Comparison of ENCODE assay signal across 8 cellular contexts in the genomic region with DNA sequence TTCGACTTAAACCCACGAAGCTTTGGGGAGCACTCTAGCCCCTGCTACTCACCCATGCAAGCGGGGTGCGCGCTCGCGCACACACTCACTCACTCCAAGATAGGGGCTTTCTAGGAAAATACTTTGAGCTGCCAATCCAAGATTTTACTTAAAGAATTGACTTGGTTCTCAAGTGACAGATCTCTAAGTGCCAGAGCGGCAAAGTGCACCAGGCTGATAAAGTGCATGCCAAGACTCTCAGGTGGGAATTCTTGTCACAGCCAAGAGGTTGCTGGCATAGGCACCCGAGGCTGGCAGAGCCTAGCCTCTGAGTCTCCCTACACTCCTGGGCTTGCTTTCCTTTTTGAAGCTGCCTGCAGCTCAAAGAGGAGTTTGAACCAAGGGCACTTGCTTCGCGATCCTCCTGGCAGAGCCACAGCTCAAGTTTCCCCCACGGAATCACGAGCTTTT. TPM values are rescaled to one million over a fixed set of nuclear protein-coding genes. Genes with fewer than 3 reads are reported as not detected.
DNase-seq lines count a peak whose midpoint lies in the region; ATAC-seq, FAIRE-seq and TF ChIP-seq lines count a peak whose summit lies in the region.

No MANE protein-coding gene starts in this region.

- H2AFZ ChIP-seq in SK-N-SH (ENCODE audit: low read depth) (peak overlapping the region; percentile 91), parathyroid adenoma (peak overlapping the region; percentile 76)

- peaks cover 0 to 31% of the 10 kb centered on the region in 2 experiments for H3K4me1 ChIP-seq in SK-N-SH (ENCODE audit: control insufficient read depth in 1 of 2, insufficient read depth in 2 of 2, low read depth in 1 of 2, low read length in 1 of 2)
- H3K4me1 ChIP-seq in parathyroid adenoma, result peaks cover 2% of the 10 kb centered on the region

- peaks cover 24% of the 10 kb centered on the region for H3F3A ChIP-seq in SK-N-SH (replicated peaks; ENCODE audit: insufficient read depth)

- H4K20me1 ChIP-seq in SK-N-SH (ENCODE audit: insufficient read depth), result peaks cover 8% of the 10 kb centered on the region; the same call in 1 of the 2 replicates

- no peaks in the 10 kb centered on the region for H3K9me3 ChIP-seq in SK-N-SH
- no peaks in the 10 kb centered on the region for H3K9me3 ChIP-seq in parathyroid adenoma (ENCODE audit: control insufficient read depth, low read length)

- DNase-seq in GM12864 (ENCODE audit: low read depth) (no peak), SK-N-SH (no peak), fibroblast of mammary gland (ENCODE audit: low read depth) (no peak), GM19239 (ENCODE audit: insufficient read length, low spot score) (no peak)
- DNase-seq in stimulated activated CD4-positive, alpha-beta T cell treated with anti-CD3 and anti-CD28 coated beads, Interleukin-12 subunit alpha, Interleukin-12 subunit beta, amount 100 ng/mL, for 4 hours, result no peak
- no peak for DNase-seq in activated CD4-positive, CD25-positive, alpha-beta regulatory T cell treated with anti-CD3 and anti-CD28 coated beads, Interleukin-2, amount 50 U/mL, for 72 hours

- CTCF ChIA-PET in SK-N-SH (lab: Yijun Ruan, JAX), result interaction anchor here (0.9 to 9.2 kb wide), 9 partner anchors 19 to 543 kb away, joined by 3 to 104 read pairs (median 4); no protein-coding TSS in a partner anchor

- peak overlapping the region; percentile 70 to 93 for H3K27ac ChIP-seq in SK-N-SH (ENCODE audit: low read depth in 2 of 2, low read length in 1 of 2)
- H3K27ac ChIP-seq in parathyroid adenoma, result peak overlapping the region; percentile 99

- FAIRE-seq in GM19239 (lab: Jason Lieb, UNC), result no peak

- peak overlapping the region; percentile 74 for H3K4me3 ChIP-seq in GM12864 (ENCODE audit: low read depth, low read length)
- peak overlapping the region; percentile 66 to 87 for H3K4me3 ChIP-seq in SK-N-SH (ENCODE audit: low read depth in 2 of 2, low read length in 1 of 2)
- H3K4me3 ChIP-seq in fibroblast of mammary gland (ENCODE audit: control insufficient read depth, low read depth, low read length), result peak overlapping the region; percentile 98
- peak overlapping the region; percentile 79 for H3K4me3 ChIP-seq in parathyroid adenoma (ENCODE audit: low read depth, low read length)

- no peak for TF ChIP-seq EP300 in SK-N-SH (IDR thresholded peaks at IDR 0.05; ENCODE audit: borderline replicate concordance in 1 of 2, low read depth in 1 of 2, low read length in 1 of 2)

- H3K9me2 ChIP-seq in SK-N-SH, result no peaks in the 10 kb centered on the region

- H3K27me3 ChIP-seq in SK-N-SH (ENCODE audit: insufficient read depth), result no peaks in the 10 kb centered on the region
- H3K27me3 ChIP-seq in parathyroid adenoma (ENCODE audit: control insufficient read depth, insufficient read depth, low read length), result no peaks in the 10 kb centered on the region

- TF ChIP-seq CTCF in GM12864 (IDR thresholded peaks at IDR 0.05; ENCODE audit: low read depth, low read length, missing control alignments), result no peak
- TF ChIP-seq CTCF in SK-N-SH (IDR thresholded peaks at IDR 0.05), result no peak
- no peak for TF ChIP-seq CTCF in fibroblast of mammary gland (conservative IDR thresholded peaks at IDR 0.05; ENCODE audit: control insufficient read depth, insufficient read depth, low read depth, low read length)
- no peak for TF ChIP-seq CTCF in parathyroid adenoma (IDR thresholded peaks at IDR 0.05)

- no peak for TF ChIP-seq RAD21 in SK-N-SH (IDR thresholded peaks at IDR 0.05; ENCODE audit: low read length)

- ATAC-seq in GM18861 (IDR thresholded peaks at IDR 0.05; ENCODE audit: unreplicated experiment), result no peak

- WGBS in SK-N-SH (ENCODE audit: low lambda C conversion rate), result 55% methylated on average over 12 of the region's 13 CpGs

- POLR2A ChIA-PET in SK-N-SH (lab: Yijun Ruan, JAX), result interaction anchor here (0.9 to 2.0 kb wide), 2 partner anchors 9 to 272 kb away, joined by 3 to 8 read pairs; no protein-coding TSS in a partner anchor

- H3K79me2 ChIP-seq in SK-N-SH (ENCODE audit: insufficient read depth) (peaks cover 23% of the 10 kb centered on the region; the same call in 1 of the 2 replicates), parathyroid adenoma (no peaks in the 10 kb centered on the region)

- peaks cover 0 to 5% of the 10 kb centered on the region in 2 experiments for H3K36me3 ChIP-seq in SK-N-SH (replicated peaks in 1 of 2; ENCODE audit: control insufficient read depth in 1 of 2, insufficient read depth in 2 of 2, low read length in 1 of 2)
- no peaks in the 10 kb centered on the region for H3K36me3 ChIP-seq in parathyroid adenoma (ENCODE audit: control insufficient read depth, insufficient read depth, low read length)

- H3K4me2 ChIP-seq in SK-N-SH (peak overlapping the region; percentile 98), parathyroid adenoma (ENCODE audit: low read length) (peak overlapping the region; percentile 94)

- peak overlapping the region; percentile 79 for H3K9ac ChIP-seq in SK-N-SH
- peak overlapping the region; percentile 58 for H3K9ac ChIP-seq in parathyroid adenoma

TF ChIP-seq in SK-N-SH, 30 proteins besides CTCF, POLR2A, EP300 and RAD21:
- TF ChIP-seq FOSL2 (IDR thresholded peaks at IDR 0.05; ENCODE audit: borderline replicate concordance, low read depth), result no peak
- no peak for TF ChIP-seq ELF1 (IDR thresholded peaks at IDR 0.05)
- no peak for TF ChIP-seq FOXJ3 (CRISPR knock-in tag; IDR thresholded peaks at IDR 0.05)
- TF ChIP-seq, protein P1, sequence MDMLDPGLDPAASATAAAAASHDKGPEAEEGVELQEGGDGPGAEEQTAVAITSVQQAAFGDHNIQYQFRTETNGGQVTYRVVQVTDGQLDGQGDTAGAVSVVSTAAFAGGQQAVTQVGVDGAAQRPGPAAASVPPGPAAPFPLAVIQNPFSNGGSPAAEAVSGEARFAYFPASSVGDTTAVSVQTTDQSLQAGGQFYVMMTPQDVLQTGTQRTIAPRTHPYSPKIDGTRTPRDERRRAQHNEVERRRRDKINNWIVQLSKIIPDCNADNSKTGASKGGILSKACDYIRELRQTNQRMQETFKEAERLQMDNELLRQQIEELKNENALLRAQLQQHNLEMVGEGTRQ (IDR thresholded peaks at IDR 0.05; ENCODE audit: borderline replicate concordance, low read depth, low read length), result no peak
- TF ChIP-seq JUND (IDR thresholded peaks at IDR 0.05), result no peak
- no peak for TF ChIP-seq NRF1 (IDR thresholded peaks at IDR 0.05; ENCODE audit: low read depth, low read length)
- TF ChIP-seq, protein P2, sequence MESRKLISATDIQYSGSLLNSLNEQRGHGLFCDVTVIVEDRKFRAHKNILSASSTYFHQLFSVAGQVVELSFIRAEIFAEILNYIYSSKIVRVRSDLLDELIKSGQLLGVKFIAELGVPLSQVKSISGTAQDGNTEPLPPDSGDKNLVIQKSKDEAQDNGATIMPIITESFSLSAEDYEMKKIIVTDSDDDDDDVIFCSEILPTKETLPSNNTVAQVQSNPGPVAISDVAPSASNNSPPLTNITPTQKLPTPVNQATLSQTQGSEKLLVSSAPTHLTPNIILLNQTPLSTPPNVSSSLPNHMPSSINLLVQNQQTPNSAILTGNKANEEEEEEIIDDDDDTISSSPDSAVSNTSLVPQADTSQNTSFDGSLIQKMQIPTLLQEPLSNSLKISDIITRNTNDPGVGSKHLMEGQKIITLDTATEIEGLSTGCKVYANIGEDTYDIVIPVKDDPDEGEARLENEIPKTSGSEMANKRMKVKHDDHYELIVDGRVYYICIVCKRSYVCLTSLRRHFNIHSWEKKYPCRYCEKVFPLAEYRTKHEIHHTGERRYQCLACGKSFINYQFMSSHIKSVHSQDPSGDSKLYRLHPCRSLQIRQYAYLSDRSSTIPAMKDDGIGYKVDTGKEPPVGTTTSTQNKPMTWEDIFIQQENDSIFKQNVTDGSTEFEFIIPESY (IDR thresholded peaks at IDR 0.05; ENCODE audit: borderline replicate concordance, low read depth), result no peak
- TF ChIP-seq, protein P3, sequence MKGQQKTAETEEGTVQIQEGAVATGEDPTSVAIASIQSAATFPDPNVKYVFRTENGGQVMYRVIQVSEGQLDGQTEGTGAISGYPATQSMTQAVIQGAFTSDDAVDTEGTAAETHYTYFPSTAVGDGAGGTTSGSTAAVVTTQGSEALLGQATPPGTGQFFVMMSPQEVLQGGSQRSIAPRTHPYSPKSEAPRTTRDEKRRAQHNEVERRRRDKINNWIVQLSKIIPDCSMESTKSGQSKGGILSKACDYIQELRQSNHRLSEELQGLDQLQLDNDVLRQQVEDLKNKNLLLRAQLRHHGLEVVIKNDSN (IDR thresholded peaks at IDR 0.05; ENCODE audit: borderline replicate concordance, low read depth), result no peak
- TF ChIP-seq YY1 (IDR thresholded peaks at IDR 0.05; ENCODE audit: low read depth), result no peak
- TF ChIP-seq SMC3 (IDR thresholded peaks at IDR 0.05; ENCODE audit: low read depth, low read length), result no peak
- no peak for TF ChIP-seq TCF12 (IDR thresholded peaks at IDR 0.05)
- TF ChIP-seq, protein P4, sequence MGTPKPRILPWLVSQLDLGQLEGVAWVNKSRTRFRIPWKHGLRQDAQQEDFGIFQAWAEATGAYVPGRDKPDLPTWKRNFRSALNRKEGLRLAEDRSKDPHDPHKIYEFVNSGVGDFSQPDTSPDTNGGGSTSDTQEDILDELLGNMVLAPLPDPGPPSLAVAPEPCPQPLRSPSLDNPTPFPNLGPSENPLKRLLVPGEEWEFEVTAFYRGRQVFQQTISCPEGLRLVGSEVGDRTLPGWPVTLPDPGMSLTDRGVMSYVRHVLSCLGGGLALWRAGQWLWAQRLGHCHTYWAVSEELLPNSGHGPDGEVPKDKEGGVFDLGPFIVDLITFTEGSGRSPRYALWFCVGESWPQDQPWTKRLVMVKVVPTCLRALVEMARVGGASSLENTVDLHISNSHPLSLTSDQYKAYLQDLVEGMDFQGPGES (IDR thresholded peaks at IDR 0.05; ENCODE audit: low read depth, low read length), result no peak
- no peak for TF ChIP-seq FOXM1 (IDR thresholded peaks at IDR 0.05; ENCODE audit: low read depth)

RNA-seq across cellular contexts. Expression of a gene that starts 2.6 kb away (rescaled TPM):
- 35.4 and 50.6 TPM in 2 replicates for polyA plus RNA-seq in SK-N-SH (2012; rRNA removed)
- 26.5 and 32.6 TPM in 2 replicates for polyA plus RNA-seq in SK-N-SH (2012; cell fraction: cytosol; rRNA removed)
- polyA plus RNA-seq in SK-N-SH (2012; cell fraction: nucleus; rRNA removed), result 75.7 and 120 TPM in 2 replicates

RNA-seq across cellular contexts. Expression of a gene that starts 8.3 kb away (rescaled TPM):
- polyA plus RNA-seq in SK-N-SH (2012; rRNA removed), result 23.0 and 36.4 TPM in 2 replicates
- 25.1 and 28.5 TPM in 2 replicates for polyA plus RNA-seq in SK-N-SH (2012; cell fraction: cytosol; rRNA removed)
- polyA plus RNA-seq in SK-N-SH (2012; cell fraction: nucleus; rRNA removed), result 25.4 and 58.1 TPM in 2 replicates
